Comparison of ENCODE assay signal across 34 cellular contexts in genomic region chr14:62283837-62284236, GRCh38.
"Had no signal": no experiment of that assay in that cellular context is flagged by ENCODE, and none has a peak within 500 bp of the region (broad histone marks: within the 10 kb centered on the region; RNA-seq: fewer than 3 reads in every experiment).

No MANE protein-coding gene starts in this region.

- H3K4me1 ChIP-seq: adrenal gland, ascending aorta, body of pancreas, breast epithelium had no signal

- H3K4me3 ChIP-seq: adrenal gland, ascending aorta, body of pancreas, breast epithelium, cardiac muscle cell had no signal

- FAIRE-seq: astrocyte, bronchial epithelial cell had no signal

- H3K36me3 ChIP-seq: adrenal gland, ascending aorta, brain microvascular endothelial cell, breast epithelium, cardiac muscle cell had no signal

- H3K9me3 ChIP-seq: adrenal gland, ascending aorta, body of pancreas, breast epithelium had no signal

- DNase-seq: activated effector memory CD4-positive, alpha-beta T cell treated with anti-CD3 and anti-CD28 coated beads, Interleukin-2, amount 50 U/mL, for 16 hours; activated effector memory CD4-positive, alpha-beta T cell treated with Interleukin-2 at 50 U/mL for 16 hours; activated gamma-delta T cell; activated gamma-delta T cell treated with Interleukin-2 at 50 U/mL for 16 hours; activated naive CD4-positive, alpha-beta T cell; activated naive CD4-positive, alpha-beta T cell treated with anti-CD3 and anti-CD28 coated beads for 36 hours; activated naive CD4-positive, alpha-beta T cell treated with anti-CD3 and anti-CD28 coated beads, Interleukin-2, amount 10 ng/mL, durations not matched to agents 7 days and 5 days; activated naive CD4-positive, alpha-beta T cell treated with anti-CD3 and anti-CD28 coated beads, Interleukin-2, amount 50 U/mL, for 16 hours; activated naive CD4-positive, alpha-beta T cell treated with Interleukin-2 at 50 U/mL for 16 hours; activated naive CD8-positive, alpha-beta T cell treated with anti-CD3 and anti-CD28 coated beads for 36 hours; activated naive CD8-positive, alpha-beta T cell treated with anti-CD3 and anti-CD28 coated beads, Interleukin-2, amount 10 ng/mL, durations not matched to agents 7 days and 5 days; activated naive CD8-positive, alpha-beta T cell treated with anti-CD3 and anti-CD28 coated beads, Interleukin-2, amount 50 U/mL, for 24 hours; activated T-cell treated with anti-CD3 and anti-CD28 coated beads, Interleukin-2, amount 50 U/mL, for 1 hour; activated T-cell treated with anti-CD3 and anti-CD28 coated beads, Interleukin-2, amount 50 U/mL, for 24 hours; activated T-cell treated with anti-CD3 and anti-CD28 coated beads, Interleukin-2, amount 50 U/mL, for 4 hours; activated T-cell treated with anti-CD3 and anti-CD28 coated beads, Interleukin-2, amount 50 U/mL, for 48 hours; activated T-cell treated with anti-CD3 and anti-CD28 coated beads, Interleukin-2, amount 50 U/mL, for 72 hours; adrenal gland; amniotic stem cell; amygdala; anterior cingulate cortex; aorta; body of pancreas; brain microvascular endothelial cell; caudate nucleus; central memory CD4-positive, alpha-beta T cell; cerebellar nuclear complex had no signal

- ATAC-seq: activated naive CD4-positive, alpha-beta T cell treated with anti-CD3 and anti-CD28 coated beads, Interleukin-2, amount 50 U/mL, for 72 hours; activated naive CD8-positive, alpha-beta T cell treated with anti-CD3 and anti-CD28 coated beads, Interleukin-2, amount 50 U/mL, for 24 hours; activated T-cell treated with anti-CD3 and anti-CD28 coated beads, Interleukin-2, amount 50 U/mL, for 4 hours; activated T-cell treated with anti-CD3 and anti-CD28 coated beads, Interleukin-2, amount 50 U/mL, for 72 hours; activated T-helper 17 cell treated with anti-CD3 and anti-CD28 coated beads, Interleukin-2, amount 50 U/mL, for 72 hours; body of pancreas had no signal

- H3K27ac ChIP-seq: adrenal gland, ascending aorta, body of pancreas, brain microvascular endothelial cell, breast epithelium, cardiac muscle cell had no signal

- H3K27me3 ChIP-seq: adrenal gland, ascending aorta, body of pancreas, brain microvascular endothelial cell, breast epithelium, cardiac muscle cell had no signal
